2 cellular contexts compared by ENCODE assay signal in genomic region chrX:18210470-18210869, GRCh38.
TF ChIP-seq lines count a peak whose summit lies in the region.

No MANE protein-coding gene starts in this region.

TF ChIP-seq in SK-N-SH, 30 proteins besides CTCF, POLR2A, EP300 and RAD21 (continued from another document):
- no peak for TF ChIP-seq TEAD4 (IDR thresholded peaks at IDR 0.05; ENCODE audit: borderline replicate concordance, insufficient read depth)
TF ChIP-seq in SK-N-SH: peak in this region for 1.

TF ChIP-seq in SK-N-SH treated with all-trans-retinoic acid at 6 μM for 48 hours, 23 proteins besides CTCF, POLR2A, EP300 and RAD21 (continued from another document):
- TF ChIP-seq CREB5 (CRISPR knock-in tag; IDR thresholded peaks at IDR 0.05; ENCODE audit: low read depth), result no peak
TF ChIP-seq in SK-N-SH treated with all-trans-retinoic acid at 6 μM for 48 hours: peak in this region for 0.
